ENCODE assay signal across 8 cellular contexts in the genomic region with DNA sequence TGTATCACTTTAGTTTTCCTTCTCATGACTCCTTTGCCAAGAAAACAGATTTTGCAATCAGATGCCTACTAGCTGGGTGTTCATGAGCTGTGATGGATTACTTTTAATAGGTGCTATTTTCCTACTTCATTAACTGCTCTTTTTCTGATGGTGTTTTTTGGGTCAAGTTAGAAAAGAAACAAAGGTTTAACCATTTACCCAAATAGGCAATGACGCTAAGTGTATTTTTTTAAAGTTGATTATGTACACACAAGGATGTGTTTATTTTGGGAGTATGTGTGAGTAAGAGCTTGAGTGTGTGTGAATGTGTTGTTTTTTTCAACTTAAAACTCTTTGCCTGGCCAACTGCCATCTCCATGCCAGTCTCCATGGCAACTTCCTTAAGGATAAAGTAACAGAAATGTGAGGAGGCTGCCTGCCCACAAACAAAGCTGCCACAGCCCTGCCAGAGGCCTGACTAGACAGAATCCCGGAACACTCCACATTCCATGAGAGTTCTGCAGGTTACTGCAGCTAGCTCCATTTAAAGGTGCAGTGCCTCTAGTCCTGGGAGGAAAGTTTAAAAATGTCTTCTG.
DNase-seq lines count a peak whose midpoint lies in the region; ATAC-seq lines count a peak whose summit lies in the region.

No MANE protein-coding gene starts in this region.

- no peak overlapping the region for H3K27ac ChIP-seq in naive thymus-derived CD4-positive, alpha-beta T cell (ENCODE audit: low read depth, low read length)

- no peak overlapping the region for H3K4me3 Mint-ChIP-seq in naive thymus-derived CD4-positive, alpha-beta T cell

- peaks cover 0 to 2% (median 0%) of the 10 kb centered on the region in 5 donors for H3K36me3 Mint-ChIP-seq in naive thymus-derived CD4-positive, alpha-beta T cell

- H3K36me3 ChIP-seq in naive thymus-derived CD4-positive, alpha-beta T cell (ENCODE audit: control insufficient read depth in 2 of 3, insufficient read depth in 3 of 3, low read length in 3 of 3) = no peaks in the 10 kb centered on the region

- no peaks in the 10 kb centered on the region for H3K27me3 ChIP-seq in naive thymus-derived CD4-positive, alpha-beta T cell (ENCODE audit: control insufficient read depth in 2 of 2, insufficient read depth in 2 of 2, low read length in 2 of 2)

- no peak for ATAC-seq in HG02970 (IDR thresholded peaks at IDR 0.05; ENCODE audit: low FRiP score, unreplicated experiment)
- ATAC-seq in GM21786 (IDR thresholded peaks at IDR 0.05; ENCODE audit: unreplicated experiment) = no peak
- no peak for ATAC-seq in naive thymus-derived CD4-positive, alpha-beta T cell

- peak overlapping the region in 1 of 9 donors; percentile 5 for H3K27ac Mint-ChIP-seq in naive thymus-derived CD4-positive, alpha-beta T cell

- CTCF ChIA-PET in naive thymus-derived CD4-positive, alpha-beta T cell (lab: Charles Lee) = no interaction called here

- peaks cover 0 to 11% (median 3%) of the 10 kb centered on the region in 11 donors for H3K9me3 Mint-ChIP-seq in naive thymus-derived CD4-positive, alpha-beta T cell

- no peaks in the 10 kb centered on the region for H3K4me1 ChIP-seq in naive thymus-derived CD4-positive, alpha-beta T cell (ENCODE audit: control insufficient read depth in 2 of 2, insufficient read depth in 2 of 2, low read length in 2 of 2)

- no peaks in the 10 kb centered on the region for H3K9me3 ChIP-seq in naive thymus-derived CD4-positive, alpha-beta T cell (ENCODE audit: control insufficient read depth in 2 of 3, low read length in 3 of 3)

- H3K4me3 ChIP-seq in naive thymus-derived CD4-positive, alpha-beta T cell (ENCODE audit: low read length) = no peak overlapping the region

- no peaks in the 10 kb centered on the region for H3K4me1 Mint-ChIP-seq in naive thymus-derived CD4-positive, alpha-beta T cell

- DNase-seq in DMS79 (lab: John Stamatoyannopoulos, UW) = peak; percentile 78
- DNase-seq in NCI-H446 (lab: John Stamatoyannopoulos, UW) = peak; percentile 66 to 80
- DNase-seq in dermis microvascular lymphatic vessel endothelial cell (ENCODE audit: low read depth in 2 of 2) = peak; percentile 75 to 99
- peak; percentile 84 to 99 for DNase-seq in lung microvascular endothelial cell (ENCODE audit: low read depth in 2 of 2)
- DNase-seq in Kasumi-1 (lab: John Stamatoyannopoulos, UW) = no peak
- DNase-seq in naive thymus-derived CD4-positive, alpha-beta T cell = no peak

- intact Hi-C loops in naive thymus-derived CD4-positive, alpha-beta T cell (cut with micrococcal nuclease) = no loop called here

- POLR2A ChIA-PET in naive thymus-derived CD4-positive, alpha-beta T cell (lab: Charles Lee) = no interaction called here

- H3K27me3 Mint-ChIP-seq in naive thymus-derived CD4-positive, alpha-beta T cell = peaks cover 0 to 2% (median 0%) of the 10 kb centered on the region in 5 donors

Comparison
In these comparisons a context has a peak if more than half of its experiments do, and no peak if none do; other contexts are left out.
1. DNase-seq: peak in DMS79 (single experiment), NCI-H446 (2 of 2), dermis microvascular lymphatic vessel endothelial cell (2 of 2) and lung microvascular endothelial cell (2 of 2); none in Kasumi-1 (0 of 2) and naive thymus-derived CD4-positive, alpha-beta T cell (0 of 9).